In the genomic region with DNA sequence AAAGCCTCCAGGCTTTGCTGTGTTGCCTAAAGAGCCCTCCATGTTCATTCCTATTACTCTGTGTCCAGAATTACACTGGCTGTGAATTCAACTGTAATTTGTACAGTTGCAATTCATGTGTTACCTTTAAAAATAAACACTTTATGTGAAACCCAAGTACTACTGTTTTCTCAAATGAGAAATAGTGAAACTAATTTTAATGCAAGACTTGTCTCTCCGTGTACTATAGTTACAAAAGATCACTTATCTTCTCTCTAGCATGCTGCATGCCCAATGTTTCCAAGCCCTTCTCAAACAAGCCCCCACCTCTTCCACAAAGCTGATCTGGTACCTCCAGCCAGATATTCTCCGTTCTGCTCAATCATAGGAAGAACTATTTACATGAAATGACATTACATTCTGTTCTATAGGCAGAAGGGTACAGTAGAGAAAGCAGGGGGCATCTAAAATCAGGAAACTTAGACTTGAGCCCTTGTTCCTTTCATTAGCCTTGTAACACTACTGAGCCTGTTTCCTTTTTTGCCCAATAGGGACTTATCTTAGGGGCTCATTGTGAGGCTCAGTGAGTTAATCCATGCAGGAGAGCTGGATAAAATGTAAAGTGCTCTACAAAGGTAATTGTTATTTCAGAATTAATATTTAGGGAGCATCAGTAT, we compare ENCODE assay signal across 20 cellular contexts. TPM values are rescaled to one million over a fixed set of nuclear protein-coding genes. Genes with fewer than 3 reads are reported as not detected.
A peak's percentile ranks its signal among the peaks of the same experiment; 100 is the strongest.
DNase-seq lines count a peak whose midpoint lies in the region; ATAC-seq, FAIRE-seq and TF ChIP-seq lines count a peak whose summit lies in the region.
"Had no signal": no experiment of that assay in that cellular context is flagged by ENCODE, and none has a peak within 500 bp of the region (broad histone marks: within the 10 kb centered on the region; RNA-seq: fewer than 3 reads in every experiment).

No MANE protein-coding gene starts in this region.

- no peaks in the 10 kb centered on the region for H3K4me1 ChIP-seq in mesendoderm (ENCODE audit: control insufficient read depth, low read depth, low read length)
- H3K4me1 ChIP-seq: left lung, upper lobe of left lung had no signal

- no peak overlapping the region for H3K23ac ChIP-seq in mesendoderm (ENCODE audit: low read length)

- no peak overlapping the region for H3K4ac ChIP-seq in mesendoderm (ENCODE audit: low read depth, low read length)

- no peak overlapping the region for H3K27ac ChIP-seq in mesendoderm (ENCODE audit: low read depth, low read length)
- H3K27ac ChIP-seq: 22Rv1; BLaER1 treated with 17β-estradiol and CSF1 and Interleukin-3, amounts not matched to agents 10 nM and 100 nM; left lung; upper lobe of left lung had no signal

- DNase-seq in GM10248 (ENCODE audit: extremely low spot score), result peak; percentile 8
- no peak for DNase-seq in GM19239 (ENCODE audit: insufficient read length, low spot score)
- DNase-seq in T-helper 1 cell, result no peak
- no peak for DNase-seq in HuH-7 (ENCODE audit: low spot score)
- no peak for DNase-seq in mesendoderm
- DNase-seq in DMS114 treated with DMSO at 0.1 percent for 48 hours (lab: John Stamatoyannopoulos, UW; ENCODE audit: unreplicated experiment), result no peak
- DNase-seq: activated B cell treated with CpG ODN at 0.5 μM for 24 hours, DMS153, foreskin melanocyte, H7, left lung, MV-4-11, NCI-H82, upper lobe of left lung had no signal

- no peak overlapping the region for H3K4me3 ChIP-seq in mesendoderm (ENCODE audit: low read length)
- H3K4me3 ChIP-seq: BLaER1 treated with 17β-estradiol and CSF1 and Interleukin-3, amounts not matched to agents 10 nM and 100 nM; left lung; upper lobe of left lung had no signal

- no peak overlapping the region for H4K5ac ChIP-seq in mesendoderm (ENCODE audit: low read length)

- no peak overlapping the region for H3K4me2 ChIP-seq in mesendoderm (ENCODE audit: low read length)
- H3K4me2 ChIP-seq: BLaER1 treated with 17β-estradiol and CSF1 and Interleukin-3, amounts not matched to agents 10 nM and 100 nM had no signal

- ATAC-seq in HG02678 (IDR thresholded peaks at IDR 0.05; ENCODE audit: unreplicated experiment) (peak; percentile 61), HG03432 (IDR thresholded peaks at IDR 0.05; ENCODE audit: unreplicated experiment) (peak; percentile 73)
- ATAC-seq: left lung; stimulated activated memory B cell treated with anti-CD40 and anti-IgM and Interleukin-4, amounts not matched to agents 10 μg/mL and 1 μg/mL and 100 μg/mL, for 72 hours had no signal

- H3K56ac ChIP-seq in mesendoderm (ENCODE audit: low read length), result no peak overlapping the region

- no peak overlapping the region for H2BK120ac ChIP-seq in mesendoderm (ENCODE audit: low read depth, low read length)

- no peaks in the 10 kb centered on the region for H3K79me1 ChIP-seq in mesendoderm (ENCODE audit: low read length)

- POLR2A ChIA-PET in GM10248 (lab: Yijun Ruan, JAX), result no interaction called here

- no CpG with 5 or more reads among the region's 2 CpGs for WGBS in mesendoderm (ENCODE audit: extremely low coverage, insufficient coverage, low lambda C conversion rate)

- no peak overlapping the region for H3K9ac ChIP-seq in mesendoderm (ENCODE audit: low read length)
- H3K9ac ChIP-seq: BLaER1 treated with 17β-estradiol and CSF1 and Interleukin-3, amounts not matched to agents 10 nM and 100 nM had no signal

- no peak overlapping the region for H2BK15ac ChIP-seq in mesendoderm (replicated peaks; ENCODE audit: low read depth)

- no peak overlapping the region for H3K18ac ChIP-seq in mesendoderm (ENCODE audit: low read length)

- peak; percentile 67 for FAIRE-seq in GM19239 (lab: Jason Lieb, UNC)
- FAIRE-seq: endothelial cell of umbilical vein had no signal

- CTCF ChIA-PET in GM10248 (lab: Yijun Ruan, JAX), result interaction anchor here (4.3 kb wide), 1 partner anchor 52 kb away, joined by 23 read pairs; no protein-coding TSS in a partner anchor

- no peak overlapping the region for H2BK5ac ChIP-seq in mesendoderm (ENCODE audit: low read length)

- H3K79me2 ChIP-seq in mesendoderm (ENCODE audit: control insufficient read depth, insufficient read depth, low read length), result no peaks in the 10 kb centered on the region

- H3K36me3 ChIP-seq in mesendoderm (ENCODE audit: control insufficient read depth, insufficient read depth, low read length), result no peaks in the 10 kb centered on the region
- H3K36me3 ChIP-seq: BLaER1 treated with 17β-estradiol and CSF1 and Interleukin-3, amounts not matched to agents 10 nM and 100 nM; left lung; upper lobe of left lung had no signal

- no peak for TF ChIP-seq CTCF in GM10248 (IDR thresholded peaks at IDR 0.05; ENCODE audit: control extremely low read depth, extremely low read depth, low read depth, missing control alignments)

- no peak overlapping the region for H2AK5ac ChIP-seq in mesendoderm (ENCODE audit: low read length)

- no peak overlapping the region for H4K8ac ChIP-seq in mesendoderm (ENCODE audit: low read depth, low read length)

- H3K27me3 ChIP-seq in mesendoderm (ENCODE audit: insufficient read depth, low read length, poor library complexity), result no peaks in the 10 kb centered on the region
- H3K27me3 ChIP-seq: left lung, upper lobe of left lung had no signal

RNA-seq across cellular contexts. Expression of gene COL9A1, which starts 12.3 kb away (rescaled TPM):
- 2.1 TPM for polyA plus RNA-seq in mesendoderm (2013, experiment 1 of 2)
- 2.3 TPM for polyA plus RNA-seq in mesendoderm (2013, experiment 2 of 2)
- polyA plus RNA-seq: endothelial cell of umbilical vein had no signal
